In genomic region chr9:136865768-136866103, GRCh38 we compare ENCODE assay signal across 7 cellular contexts. TPM values are rescaled to one million over a fixed set of nuclear protein-coding genes. Genes with fewer than 3 reads are reported as not detected.
DNase-seq lines count a peak whose midpoint lies in the region; TF ChIP-seq lines count a peak whose summit lies in the region.

No MANE protein-coding gene starts in this region.

- H3K9ac ChIP-seq in adipocyte (ENCODE audit: low read length), result peak overlapping the region; percentile 91
- peak overlapping the region; percentile 73 to 92 (median 83) for H3K9ac ChIP-seq in subcutaneous abdominal adipose tissue (ENCODE audit: low read length in 5 of 5)

- peaks cover 0 to 3% (median 3%) of the 10 kb centered on the region in 3 donors for H3K27me3 Mint-ChIP-seq in immature natural killer cell (ENCODE audit: low read depth in 3 of 3)

- peaks cover 20 to 25% of the 10 kb centered on the region in 2 donors for H3K4me1 Mint-ChIP-seq in immature natural killer cell

- H3K27me3 ChIP-seq in adipocyte (replicated peaks; ENCODE audit: control insufficient read depth, insufficient read depth, low read length) (no peaks in the 10 kb centered on the region), subcutaneous abdominal adipose tissue (ENCODE audit: control insufficient read depth in 5 of 5, insufficient read depth in 4 of 5, low read length in 5 of 5) (no peaks in the 10 kb centered on the region)

- H3K4me3 Mint-ChIP-seq in immature natural killer cell, result peak overlapping the region; percentile 68 to 90 (median 84)

- no peaks in the 10 kb centered on the region for H3K9me3 Mint-ChIP-seq in immature natural killer cell

- H3K9me3 ChIP-seq in adipocyte (ENCODE audit: control insufficient read depth, low read length), result no peaks in the 10 kb centered on the region
- peaks cover 0 to 3% (median 0%) of the 10 kb centered on the region in 5 donors for H3K9me3 ChIP-seq in subcutaneous abdominal adipose tissue (ENCODE audit: control insufficient read depth in 5 of 5, low read length in 5 of 5)

- peak overlapping the region; percentile 77 for H3K27ac ChIP-seq in subcutaneous abdominal adipose tissue (ENCODE audit: low read depth, low read length)

- H3K4me3 ChIP-seq in HFF-Myc (replicated peaks; ENCODE audit: low read depth, low read length) (peak overlapping the region; percentile 75), adipocyte (ENCODE audit: low read length) (peak overlapping the region; percentile 84), subcutaneous abdominal adipose tissue (ENCODE audit: low read depth in 1 of 5, low read length in 5 of 5) (peak overlapping the region; percentile 65 to 85 (median 81))

- TF ChIP-seq CTCF in HFF-Myc (IDR thresholded peaks at IDR 0.05; ENCODE audit: low read depth, low read length, missing control alignments), result no peak

- H3K36me3 ChIP-seq in adipocyte (ENCODE audit: control insufficient read depth, insufficient read depth, low read length, severe bottlenecking), result peaks cover 36% of the 10 kb centered on the region
- peaks cover 0 to 33% (median 32%) of the 10 kb centered on the region in 5 donors for H3K36me3 ChIP-seq in subcutaneous abdominal adipose tissue (ENCODE audit: control insufficient read depth in 5 of 5, insufficient read depth in 5 of 5, low read length in 5 of 5)

- peak overlapping the region in 5 of 6 donors; percentile 75 to 92 (median 80) for H3K27ac Mint-ChIP-seq in immature natural killer cell

- DNase-seq in HFF-Myc (ENCODE audit: extremely low read depth, low read depth) (no peak), adipocyte (ENCODE audit: low read depth) (no peak), immature natural killer cell (no peak), SW480 (ENCODE audit: low spot score) (no peak), T-helper 9 cell (no peak)
- no peak for DNase-seq in stimulated activated CD4-positive, alpha-beta T cell treated with anti-CD3 and anti-CD28 coated beads, Interleukin-2, amount 100 ng/mL, for 48 hours

- peaks cover 3 to 4% (median 3%) of the 10 kb centered on the region in 3 donors for H3K36me3 Mint-ChIP-seq in immature natural killer cell

- H3K4me1 ChIP-seq in adipocyte (ENCODE audit: control insufficient read depth, insufficient read depth, low read length), result peaks cover 17% of the 10 kb centered on the region
- H3K4me1 ChIP-seq in subcutaneous abdominal adipose tissue (ENCODE audit: control insufficient read depth in 5 of 5, insufficient read depth in 5 of 5, low read length in 5 of 5), result peaks cover 2 to 23% (median 19%) of the 10 kb centered on the region in 5 donors

RNA-seq across cellular contexts. Expression of gene EDF1, which starts 0.4 kb away (rescaled TPM):
- 100 to 1,000 TPM; 309 to 463 (median 411) TPM for polyA plus RNA-seq in immature natural killer cell

RNA-seq across cellular contexts. Expression of gene MAMDC4, which starts 13.6 kb away (rescaled TPM):
- under 1 TPM in 1 of 3 donors, not detected in 2; 0.19 TPM for polyA plus RNA-seq in immature natural killer cell

RNA-seq across cellular contexts. Expression of gene PHPT1, which starts 16.5 kb away (rescaled TPM):
- 100 to 1,000 TPM; 127 to 212 (median 166) TPM for polyA plus RNA-seq in immature natural killer cell

RNA-seq across cellular contexts. Expression of gene TRAF2, which starts 20.6 kb away (rescaled TPM):
- 10 to 100 TPM in 2 of 3 donors, 1 to 10 TPM in 1; 7.6 to 32.7 (median 11.0) TPM for polyA plus RNA-seq in immature natural killer cell

RNA-seq across cellular contexts. Expression of gene AJM1, which starts 23.5 kb away (rescaled TPM):
- under 1 TPM; 0.09 to 1.00 (median 0.82) TPM for polyA plus RNA-seq in immature natural killer cell
